ENCODE assay signal across 1 cellular context in the genomic region with DNA sequence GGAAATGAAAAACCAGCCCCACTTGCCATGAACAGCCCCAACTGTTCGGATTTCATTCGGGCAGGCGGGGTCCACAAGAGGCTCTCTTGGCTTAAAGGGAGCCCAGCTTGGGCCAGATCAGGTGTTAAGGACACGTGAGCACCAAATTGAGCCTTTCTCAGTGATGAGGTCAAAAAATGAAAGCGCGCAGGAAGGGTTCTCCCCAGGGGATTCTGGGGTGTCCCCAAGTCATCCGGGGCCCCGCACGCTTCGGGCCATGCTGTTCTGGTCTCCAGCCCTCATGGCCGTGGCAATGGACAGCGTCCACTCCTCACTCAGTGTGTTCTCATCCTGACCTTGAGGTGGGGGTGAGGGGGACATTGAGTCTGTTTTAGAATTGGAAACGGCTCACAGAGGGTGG.
TF ChIP-seq lines count a peak whose summit lies in the region.

No MANE protein-coding gene starts in this region.

TF ChIP-seq in GM12878, 131 proteins besides CTCF, POLR2A, EP300 and RAD21:
- TF ChIP-seq, protein P1, sequence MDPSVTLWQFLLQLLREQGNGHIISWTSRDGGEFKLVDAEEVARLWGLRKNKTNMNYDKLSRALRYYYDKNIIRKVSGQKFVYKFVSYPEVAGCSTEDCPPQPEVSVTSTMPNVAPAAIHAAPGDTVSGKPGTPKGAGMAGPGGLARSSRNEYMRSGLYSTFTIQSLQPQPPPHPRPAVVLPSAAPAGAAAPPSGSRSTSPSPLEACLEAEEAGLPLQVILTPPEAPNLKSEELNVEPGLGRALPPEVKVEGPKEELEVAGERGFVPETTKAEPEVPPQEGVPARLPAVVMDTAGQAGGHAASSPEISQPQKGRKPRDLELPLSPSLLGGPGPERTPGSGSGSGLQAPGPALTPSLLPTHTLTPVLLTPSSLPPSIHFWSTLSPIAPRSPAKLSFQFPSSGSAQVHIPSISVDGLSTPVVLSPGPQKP (IDR thresholded peaks at IDR 0.05; ENCODE audit: low read depth, low read length) = no peak
- TF ChIP-seq RFX5 (IDR thresholded peaks at IDR 0.05; ENCODE audit: low read depth, low read length) (no peak), KLF5 (IDR thresholded peaks at IDR 0.05; ENCODE audit: partially characterized antibody) (no peak), POU2F2 (IDR thresholded peaks at IDR 0.05; ENCODE audit: borderline replicate concordance, low read depth, low read length) (no peak), DPF2 (IDR thresholded peaks at IDR 0.05) (no peak), ATF7 (IDR thresholded peaks at IDR 0.05; ENCODE audit: low read depth) (peak; percentile 28; the same call in 1 of the 2 replicates), MEF2A (IDR thresholded peaks at IDR 0.05; ENCODE audit: insufficient read depth, low read depth, low read length) (no peak), BHLHE40 (IDR thresholded peaks at IDR 0.05; ENCODE audit: borderline replicate concordance in 1 of 2, low read depth in 2 of 2, low read length in 1 of 2) (peak; percentile 67 to 80), RUNX3 (IDR thresholded peaks at IDR 0.05; ENCODE audit: low read length) (0 out of 2 replicates have a peak, but pooled peaks have one; percentile 24), JUNB (IDR thresholded peaks at IDR 0.05) (no peak), SPI1 (IDR thresholded peaks at IDR 0.05; ENCODE audit: borderline replicate concordance, insufficient read depth, low read depth, low read length) (no peak), LARP7 (IDR thresholded peaks at IDR 0.05) (no peak), EED (IDR thresholded peaks at IDR 0.05; ENCODE audit: low read depth) (no peak), HDAC2 (IDR thresholded peaks at IDR 0.05) (no peak), FOS (IDR thresholded peaks at IDR 0.05; ENCODE audit: borderline replicate concordance, extremely low read depth, insufficient read length) (peak; percentile 2), ETV6 (conservative IDR thresholded peaks at IDR 0.05 in 1 of 2, IDR thresholded peaks at IDR 0.05 in 1 of 2; ENCODE audit: borderline replicate concordance in 1 of 2, low read depth in 1 of 2) (no peak), RAD51 (IDR thresholded peaks at IDR 0.05) (peak; percentile 81), FOXK2 (IDR thresholded peaks at IDR 0.05) (no peak), ZNF274 (IDR thresholded peaks at IDR 0.05; ENCODE audit: insufficient read depth, insufficient read length) (no peak), CREB1 (IDR thresholded peaks at IDR 0.05; ENCODE audit: low read depth) (0 out of 2 replicates have a peak, but pooled peaks have one; percentile 19), MEF2B (IDR thresholded peaks at IDR 0.05; ENCODE audit: partially characterized antibody, poor library complexity, severe bottlenecking) (peak; percentile 93)
- TF ChIP-seq, protein P2, sequence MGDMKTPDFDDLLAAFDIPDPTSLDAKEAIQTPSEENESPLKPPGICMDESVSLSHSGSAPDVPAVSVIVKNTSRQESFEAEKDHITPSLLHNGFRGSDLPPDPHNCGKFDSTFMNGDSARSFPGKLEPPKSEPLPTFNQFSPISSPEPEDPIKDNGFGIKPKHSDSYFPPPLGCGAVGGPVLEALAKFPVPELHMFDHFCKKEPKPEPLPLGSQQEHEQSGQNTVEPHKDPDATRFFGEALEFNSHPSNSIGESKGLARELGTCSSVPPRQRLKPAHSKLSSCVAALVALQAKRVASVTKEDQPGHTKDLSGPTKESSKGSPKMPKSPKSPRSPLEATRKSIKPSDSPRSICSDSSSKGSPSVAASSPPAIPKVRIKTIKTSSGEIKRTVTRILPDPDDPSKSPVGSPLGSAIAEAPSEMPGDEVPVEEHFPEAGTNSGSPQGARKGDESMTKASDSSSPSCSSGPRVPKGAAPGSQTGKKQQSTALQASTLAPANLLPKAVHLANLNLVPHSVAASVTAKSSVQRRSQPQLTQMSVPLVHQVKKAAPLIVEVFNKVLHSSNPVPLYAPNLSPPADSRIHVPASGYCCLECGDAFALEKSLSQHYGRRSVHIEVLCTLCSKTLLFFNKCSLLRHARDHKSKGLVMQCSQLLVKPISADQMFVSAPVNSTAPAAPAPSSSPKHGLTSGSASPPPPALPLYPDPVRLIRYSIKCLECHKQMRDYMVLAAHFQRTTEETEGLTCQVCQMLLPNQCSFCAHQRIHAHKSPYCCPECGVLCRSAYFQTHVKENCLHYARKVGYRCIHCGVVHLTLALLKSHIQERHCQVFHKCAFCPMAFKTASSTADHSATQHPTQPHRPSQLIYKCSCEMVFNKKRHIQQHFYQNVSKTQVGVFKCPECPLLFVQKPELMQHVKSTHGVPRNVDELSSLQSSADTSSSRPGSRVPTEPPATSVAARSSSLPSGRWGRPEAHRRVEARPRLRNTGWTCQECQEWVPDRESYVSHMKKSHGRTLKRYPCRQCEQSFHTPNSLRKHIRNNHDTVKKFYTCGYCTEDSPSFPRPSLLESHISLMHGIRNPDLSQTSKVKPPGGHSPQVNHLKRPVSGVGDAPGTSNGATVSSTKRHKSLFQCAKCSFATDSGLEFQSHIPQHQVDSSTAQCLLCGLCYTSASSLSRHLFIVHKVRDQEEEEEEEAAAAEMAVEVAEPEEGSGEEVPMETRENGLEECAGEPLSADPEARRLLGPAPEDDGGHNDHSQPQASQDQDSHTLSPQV (IDR thresholded peaks at IDR 0.05) = no peak
- TF ChIP-seq, protein P3, sequence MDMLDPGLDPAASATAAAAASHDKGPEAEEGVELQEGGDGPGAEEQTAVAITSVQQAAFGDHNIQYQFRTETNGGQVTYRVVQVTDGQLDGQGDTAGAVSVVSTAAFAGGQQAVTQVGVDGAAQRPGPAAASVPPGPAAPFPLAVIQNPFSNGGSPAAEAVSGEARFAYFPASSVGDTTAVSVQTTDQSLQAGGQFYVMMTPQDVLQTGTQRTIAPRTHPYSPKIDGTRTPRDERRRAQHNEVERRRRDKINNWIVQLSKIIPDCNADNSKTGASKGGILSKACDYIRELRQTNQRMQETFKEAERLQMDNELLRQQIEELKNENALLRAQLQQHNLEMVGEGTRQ (IDR thresholded peaks at IDR 0.05; ENCODE audit: borderline replicate concordance, low read depth, low read length) = peak; percentile 29
- TF ChIP-seq, protein P4, sequence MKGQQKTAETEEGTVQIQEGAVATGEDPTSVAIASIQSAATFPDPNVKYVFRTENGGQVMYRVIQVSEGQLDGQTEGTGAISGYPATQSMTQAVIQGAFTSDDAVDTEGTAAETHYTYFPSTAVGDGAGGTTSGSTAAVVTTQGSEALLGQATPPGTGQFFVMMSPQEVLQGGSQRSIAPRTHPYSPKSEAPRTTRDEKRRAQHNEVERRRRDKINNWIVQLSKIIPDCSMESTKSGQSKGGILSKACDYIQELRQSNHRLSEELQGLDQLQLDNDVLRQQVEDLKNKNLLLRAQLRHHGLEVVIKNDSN (IDR thresholded peaks at IDR 0.05; ENCODE audit: borderline replicate concordance, extremely low read length, insufficient read depth, low read depth, low read length) = peak; percentile 54
- TF ChIP-seq, protein P5, sequence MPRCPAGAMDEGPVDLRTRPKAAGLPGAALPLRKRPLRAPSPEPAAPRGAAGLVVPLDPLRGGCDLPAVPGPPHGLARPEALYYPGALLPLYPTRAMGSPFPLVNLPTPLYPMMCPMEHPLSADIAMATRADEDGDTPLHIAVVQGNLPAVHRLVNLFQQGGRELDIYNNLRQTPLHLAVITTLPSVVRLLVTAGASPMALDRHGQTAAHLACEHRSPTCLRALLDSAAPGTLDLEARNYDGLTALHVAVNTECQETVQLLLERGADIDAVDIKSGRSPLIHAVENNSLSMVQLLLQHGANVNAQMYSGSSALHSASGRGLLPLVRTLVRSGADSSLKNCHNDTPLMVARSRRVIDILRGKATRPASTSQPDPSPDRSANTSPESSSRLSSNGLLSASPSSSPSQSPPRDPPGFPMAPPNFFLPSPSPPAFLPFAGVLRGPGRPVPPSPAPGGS (IDR thresholded peaks at IDR 0.05; ENCODE audit: borderline replicate concordance, insufficient read depth, low read depth, low read length, poor library complexity, severe bottlenecking) = no peak
- TF ChIP-seq, protein P6, sequence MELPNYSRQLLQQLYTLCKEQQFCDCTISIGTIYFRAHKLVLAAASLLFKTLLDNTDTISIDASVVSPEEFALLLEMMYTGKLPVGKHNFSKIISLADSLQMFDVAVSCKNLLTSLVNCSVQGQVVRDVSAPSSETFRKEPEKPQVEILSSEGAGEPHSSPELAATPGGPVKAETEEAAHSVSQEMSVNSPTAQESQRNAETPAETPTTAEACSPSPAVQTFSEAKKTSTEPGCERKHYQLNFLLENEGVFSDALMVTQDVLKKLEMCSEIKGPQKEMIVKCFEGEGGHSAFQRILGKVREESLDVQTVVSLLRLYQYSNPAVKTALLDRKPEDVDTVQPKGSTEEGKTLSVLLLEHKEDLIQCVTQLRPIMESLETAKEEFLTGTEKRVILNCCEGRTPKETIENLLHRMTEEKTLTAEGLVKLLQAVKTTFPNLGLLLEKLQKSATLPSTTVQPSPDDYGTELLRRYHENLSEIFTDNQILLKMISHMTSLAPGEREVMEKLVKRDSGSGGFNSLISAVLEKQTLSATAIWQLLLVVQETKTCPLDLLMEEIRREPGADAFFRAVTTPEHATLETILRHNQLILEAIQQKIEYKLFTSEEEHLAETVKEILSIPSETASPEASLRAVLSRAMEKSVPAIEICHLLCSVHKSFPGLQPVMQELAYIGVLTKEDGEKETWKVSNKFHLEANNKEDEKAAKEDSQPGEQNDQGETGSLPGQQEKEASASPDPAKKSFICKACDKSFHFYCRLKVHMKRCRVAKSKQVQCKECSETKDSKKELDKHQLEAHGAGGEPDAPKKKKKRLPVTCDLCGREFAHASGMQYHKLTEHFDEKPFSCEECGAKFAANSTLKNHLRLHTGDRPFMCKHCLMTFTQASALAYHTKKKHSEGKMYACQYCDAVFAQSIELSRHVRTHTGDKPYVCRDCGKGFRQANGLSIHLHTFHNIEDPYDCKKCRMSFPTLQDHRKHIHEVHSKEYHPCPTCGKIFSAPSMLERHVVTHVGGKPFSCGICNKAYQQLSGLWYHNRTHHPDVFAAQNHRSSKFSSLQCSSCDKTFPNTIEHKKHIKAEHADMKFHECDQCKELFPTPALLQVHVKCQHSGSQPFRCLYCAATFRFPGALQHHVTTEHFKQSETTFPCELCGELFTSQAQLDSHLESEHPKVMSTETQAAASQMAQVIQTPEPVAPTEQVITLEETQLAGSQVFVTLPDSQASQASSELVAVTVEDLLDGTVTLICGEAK (IDR thresholded peaks at IDR 0.05; ENCODE audit: borderline replicate concordance) = no peak
- TF ChIP-seq, protein P7, sequence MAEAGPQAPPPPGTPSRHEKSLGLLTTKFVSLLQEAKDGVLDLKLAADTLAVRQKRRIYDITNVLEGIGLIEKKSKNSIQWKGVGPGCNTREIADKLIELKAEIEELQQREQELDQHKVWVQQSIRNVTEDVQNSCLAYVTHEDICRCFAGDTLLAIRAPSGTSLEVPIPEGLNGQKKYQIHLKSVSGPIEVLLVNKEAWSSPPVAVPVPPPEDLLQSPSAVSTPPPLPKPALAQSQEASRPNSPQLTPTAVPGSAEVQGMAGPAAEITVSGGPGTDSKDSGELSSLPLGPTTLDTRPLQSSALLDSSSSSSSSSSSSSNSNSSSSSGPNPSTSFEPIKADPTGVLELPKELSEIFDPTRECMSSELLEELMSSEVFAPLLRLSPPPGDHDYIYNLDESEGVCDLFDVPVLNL (IDR thresholded peaks at IDR 0.05; ENCODE audit: low read depth, low read length) = no peak
- TF ChIP-seq, protein P8, sequence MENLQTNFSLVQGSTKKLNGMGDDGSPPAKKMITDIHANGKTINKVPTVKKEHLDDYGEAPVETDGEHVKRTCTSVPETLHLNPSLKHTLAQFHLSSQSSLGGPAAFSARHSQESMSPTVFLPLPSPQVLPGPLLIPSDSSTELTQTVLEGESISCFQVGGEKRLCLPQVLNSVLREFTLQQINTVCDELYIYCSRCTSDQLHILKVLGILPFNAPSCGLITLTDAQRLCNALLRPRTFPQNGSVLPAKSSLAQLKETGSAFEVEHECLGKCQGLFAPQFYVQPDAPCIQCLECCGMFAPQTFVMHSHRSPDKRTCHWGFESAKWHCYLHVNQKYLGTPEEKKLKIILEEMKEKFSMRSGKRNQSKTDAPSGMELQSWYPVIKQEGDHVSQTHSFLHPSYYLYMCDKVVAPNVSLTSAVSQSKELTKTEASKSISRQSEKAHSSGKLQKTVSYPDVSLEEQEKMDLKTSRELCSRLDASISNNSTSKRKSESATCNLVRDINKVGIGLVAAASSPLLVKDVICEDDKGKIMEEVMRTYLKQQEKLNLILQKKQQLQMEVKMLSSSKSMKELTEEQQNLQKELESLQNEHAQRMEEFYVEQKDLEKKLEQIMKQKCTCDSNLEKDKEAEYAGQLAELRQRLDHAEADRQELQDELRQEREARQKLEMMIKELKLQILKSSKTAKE (IDR thresholded peaks at IDR 0.05; ENCODE audit: low read depth, poor library complexity, severe bottlenecking) = no peak
